ENCODE assay signal across 8 cellular contexts in the genomic region with DNA sequence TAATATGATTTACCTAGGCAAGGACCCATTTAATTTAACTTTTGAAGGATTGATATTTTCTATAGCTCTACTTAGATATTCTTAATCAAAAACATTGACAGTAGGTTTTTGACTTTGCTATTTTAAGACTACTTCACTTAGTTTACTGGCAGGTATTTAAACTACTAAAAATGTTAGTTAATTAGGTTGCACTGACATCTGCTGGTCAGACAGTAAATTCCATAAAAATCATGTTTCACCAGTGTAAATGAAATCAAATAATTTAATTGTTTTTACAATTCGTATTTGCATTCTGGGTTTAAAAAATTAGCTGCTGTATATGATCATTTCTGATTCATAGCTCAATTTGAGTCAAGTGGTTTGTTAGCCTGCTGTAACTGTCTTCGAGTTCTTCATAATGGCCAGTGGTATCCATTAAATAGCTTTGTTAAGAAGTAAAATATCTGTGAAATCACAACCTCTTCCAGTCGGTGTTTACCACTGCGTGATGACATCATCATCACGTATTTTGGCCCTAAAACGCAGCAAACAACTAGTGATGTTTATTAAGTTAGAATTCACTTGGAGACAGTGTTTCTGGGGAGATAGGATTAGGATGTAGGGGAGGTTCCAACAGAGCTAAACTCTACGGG. TPM values are rescaled to one million over a fixed set of nuclear protein-coding genes. Genes with fewer than 3 reads are reported as not detected.
DNase-seq lines count a peak whose midpoint lies in the region; ATAC-seq, FAIRE-seq and TF ChIP-seq lines count a peak whose summit lies in the region.

No MANE protein-coding gene starts in this region.

- no peaks in the 10 kb centered on the region for H3K9me3 ChIP-seq in CD4-positive, alpha-beta memory T cell (ENCODE audit: control insufficient read depth in 1 of 2, low read length in 2 of 2)
- H3K9me3 ChIP-seq in small intestine (ENCODE audit: control insufficient read depth, low read depth), result no peaks in the 10 kb centered on the region

- no peak overlapping the region for H3K4me3 Mint-ChIP-seq in CD4-positive, alpha-beta memory T cell
- H3K4me3 Mint-ChIP-seq in activated CD4-positive, alpha-beta T cell treated with anti-CD3 and anti-CD28 coated beads, Interleukin-2, amount 10 ng/mL, durations not matched to agents 24 days and 14 days, result no peak overlapping the region

- WGBS in small intestine, 3 donors, result 12 to 15% (median 15%) methylated on average over 7 of the region's 7 CpGs

- H3K9me3 Mint-ChIP-seq in CD4-positive, alpha-beta memory T cell, result no peaks in the 10 kb centered on the region
- H3K9me3 Mint-ChIP-seq in activated CD4-positive, alpha-beta T cell treated with anti-CD3 and anti-CD28 coated beads, Interleukin-2, amount 10 ng/mL, durations not matched to agents 24 days and 14 days, result no peaks in the 10 kb centered on the region

- no peak overlapping the region for H3K27ac ChIP-seq in CD4-positive, alpha-beta memory T cell (ENCODE audit: low read depth, low read length)
- H3K27ac ChIP-seq in foreskin keratinocyte (no peak overlapping the region), small intestine (ENCODE audit: low read depth in 1 of 2, low read length in 1 of 2) (no peak overlapping the region)

- H3K4me3 ChIP-seq in CD4-positive, alpha-beta memory T cell (ENCODE audit: low read length in 2 of 2), result no peak overlapping the region
- H3K4me3 ChIP-seq in small intestine (ENCODE audit: low read depth in 1 of 2, low read length in 2 of 2), result no peak overlapping the region

- no peaks in the 10 kb centered on the region for H3K36me3 ChIP-seq in CD4-positive, alpha-beta memory T cell (ENCODE audit: insufficient read depth, low read length)
- H3K36me3 ChIP-seq in small intestine (ENCODE audit: control insufficient read depth in 2 of 2, insufficient read depth in 2 of 2, low read length in 2 of 2), result no peaks in the 10 kb centered on the region

- FAIRE-seq in small intestine (lab: Jason Lieb, UNC), result peak; percentile 96

- peaks cover 0 to 2% of the 10 kb centered on the region in 2 donors for H3K27me3 Mint-ChIP-seq in CD4-positive, alpha-beta memory T cell
- H3K27me3 Mint-ChIP-seq in activated CD4-positive, alpha-beta T cell treated with anti-CD3 and anti-CD28 coated beads, Interleukin-2, amount 10 ng/mL, durations not matched to agents 24 days and 14 days, result peaks cover 2% of the 10 kb centered on the region

- TF ChIP-seq CTCF in foreskin keratinocyte (conservative IDR thresholded peaks at IDR 0.05), result peak; percentile 86

- POLR2A ChIA-PET in CD4-positive, alpha-beta memory T cell (lab: Charles Lee; ENCODE audit: partially characterized antibody), result interaction anchor here (0.6 kb wide), 1 partner anchor 375 kb away, joined by 4 read pairs; no protein-coding TSS in a partner anchor
- POLR2A ChIA-PET in HEK293T (lab: Yijun Ruan, JAX), result interaction anchor here (1.6 kb wide), 1 partner anchor 27 kb away, joined by 5 read pairs; the partner anchor contains the start of gene SLC30A7

- H3K4me1 Mint-ChIP-seq in CD4-positive, alpha-beta memory T cell, result peaks cover 0 to 1% (median 0%) of the 10 kb centered on the region in 4 donors
- no peaks in the 10 kb centered on the region for H3K4me1 Mint-ChIP-seq in activated CD4-positive, alpha-beta T cell treated with anti-CD3 and anti-CD28 coated beads, Interleukin-2, amount 10 ng/mL, durations not matched to agents 24 days and 14 days

- CTCF ChIA-PET in CD4-positive, alpha-beta memory T cell (lab: Charles Lee; ENCODE audit: partially characterized antibody), result interaction anchor here (0.8 to 3.7 kb wide), 44 partner anchors 8 to 1687 kb away, joined by 3 to 33 read pairs (median 4); partner anchors contain the start of genes AGL and EXTL2
- CTCF ChIA-PET in HEK293T (lab: Yijun Ruan, JAX), result interaction anchor here (0.6 to 3.5 kb wide), 10 partner anchors 15 to 414 kb away, joined by 3 to 27 read pairs (median 4); no protein-coding TSS in a partner anchor

- ATAC-seq in foreskin keratinocyte (peak; percentile 61), GM21515 (IDR thresholded peaks at IDR 0.05; ENCODE audit: unreplicated experiment) (no peak)

- no peak overlapping the region for H3K27ac Mint-ChIP-seq in CD4-positive, alpha-beta memory T cell
- H3K27ac Mint-ChIP-seq in activated CD4-positive, alpha-beta T cell treated with anti-CD3 and anti-CD28 coated beads, Interleukin-2, amount 10 ng/mL, durations not matched to agents 24 days and 14 days, result no peak overlapping the region

- H3K27me3 ChIP-seq in CD4-positive, alpha-beta memory T cell (ENCODE audit: insufficient read depth, low read length), result no peaks in the 10 kb centered on the region
- H3K27me3 ChIP-seq in foreskin keratinocyte, result peaks cover 3% of the 10 kb centered on the region
- H3K27me3 ChIP-seq in small intestine (ENCODE audit: control insufficient read depth in 2 of 2, insufficient read depth in 2 of 2, low read length in 2 of 2), result no peaks in the 10 kb centered on the region

- no peaks in the 10 kb centered on the region for H3K36me3 Mint-ChIP-seq in CD4-positive, alpha-beta memory T cell
- H3K36me3 Mint-ChIP-seq in activated CD4-positive, alpha-beta T cell treated with anti-CD3 and anti-CD28 coated beads, Interleukin-2, amount 10 ng/mL, durations not matched to agents 24 days and 14 days (ENCODE audit: low read depth), result no peaks in the 10 kb centered on the region

- intact Hi-C loops in CD4-positive, alpha-beta memory T cell (cut with micrococcal nuclease), result loop anchor here (1.0 to 10.0 kb wide), 4 partner anchors 334 to 1060 kb away; partner anchors contain the start of gene GPR88
- intact Hi-C loops in activated CD4-positive, alpha-beta T cell treated with anti-CD3 and anti-CD28 coated beads, Interleukin-2, amount 10 ng/mL, durations not matched to agents 24 days and 14 days (cut with micrococcal nuclease), result loop anchor here (1.0 to 5.0 kb wide), 5 partner anchors 262 to 1686 kb away; no protein-coding TSS in a partner anchor

- DNase-seq in CD4-positive, alpha-beta memory T cell, result peak in 4 of 5 donors; percentile 41 to 51 (median 45)
- DNase-seq in HEK293T (ENCODE audit: extremely low spot score) (peak; percentile 13), SK-N-DZ (ENCODE audit: low spot score) (peak; percentile 23), foreskin keratinocyte (peak in 1 of 2 donors; percentile 28), small intestine (peak; percentile 35), T-helper 9 cell (no peak)
- DNase-seq in activated CD4-positive, alpha-beta T cell treated with anti-CD3 and anti-CD28 coated beads, Interleukin-2, amount 10 ng/mL, durations not matched to agents 24 days and 14 days, result no peak

- H3K4me1 ChIP-seq in CD4-positive, alpha-beta memory T cell (ENCODE audit: insufficient read depth, low read length), result no peaks in the 10 kb centered on the region
- H3K4me1 ChIP-seq in foreskin keratinocyte (no peaks in the 10 kb centered on the region), small intestine (ENCODE audit: control insufficient read depth in 2 of 2, insufficient read depth in 1 of 2, low read depth in 1 of 2, low read length in 1 of 2) (no peaks in the 10 kb centered on the region)

TF ChIP-seq in HEK293T, 16 proteins besides CTCF, POLR2A, EP300 and RAD21:
- TF ChIP-seq HDGF (IDR thresholded peaks at IDR 0.05; ENCODE audit: borderline replicate concordance), result no peak
- TF ChIP-seq, protein P1, sequence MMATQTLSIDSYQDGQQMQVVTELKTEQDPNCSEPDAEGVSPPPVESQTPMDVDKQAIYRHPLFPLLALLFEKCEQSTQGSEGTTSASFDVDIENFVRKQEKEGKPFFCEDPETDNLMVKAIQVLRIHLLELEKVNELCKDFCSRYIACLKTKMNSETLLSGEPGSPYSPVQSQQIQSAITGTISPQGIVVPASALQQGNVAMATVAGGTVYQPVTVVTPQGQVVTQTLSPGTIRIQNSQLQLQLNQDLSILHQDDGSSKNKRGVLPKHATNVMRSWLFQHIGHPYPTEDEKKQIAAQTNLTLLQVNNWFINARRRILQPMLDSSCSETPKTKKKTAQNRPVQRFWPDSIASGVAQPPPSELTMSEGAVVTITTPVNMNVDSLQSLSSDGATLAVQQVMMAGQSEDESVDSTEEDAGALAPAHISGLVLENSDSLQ (IDR thresholded peaks at IDR 0.05), result no peak
- TF ChIP-seq TARDBP (IDR thresholded peaks at IDR 0.05), result no peak

RNA-seq across cellular contexts. Expression of gene EXTL2, which starts 26.2 kb away (rescaled TPM):
- 1 to 10 TPM; 2.5 to 4.2 TPM for total RNA-seq in CD4-positive, alpha-beta memory T cell
- 1 to 10 TPM; 1.5 to 2.6 TPM for polyA plus RNA-seq in CD4-positive, alpha-beta memory T cell
- 35.6 and 38.8 TPM in 2 replicates for polyA plus RNA-seq in SK-N-DZ (2014; cell fraction: cytosol; rRNA removed)
- polyA plus RNA-seq in SK-N-DZ (2014; cell fraction: nucleus; rRNA removed), result 43.7 TPM in 2 replicates
- total RNA-seq in foreskin keratinocyte, result 13.5 and 15.9 TPM in 2 replicates
- polyA plus RNA-seq in foreskin keratinocyte, result 7.2 and 7.7 TPM in 2 replicates
- polyA plus RNA-seq in small intestine, result 1 to 10 TPM; 1.3 to 5.2 (median 1.9) TPM
- total RNA-seq in activated CD4-positive, alpha-beta T cell treated with anti-CD3 and anti-CD28 coated beads, Interleukin-2, amount 10 ng/mL, durations not matched to agents 24 days and 14 days, result 2.7 and 2.9 TPM in 2 replicates

RNA-seq across cellular contexts. Expression of gene SLC30A7, which starts 27.4 kb away (rescaled TPM):
- total RNA-seq in CD4-positive, alpha-beta memory T cell, result 10 to 100 TPM; 54.9 TPM
- 10 to 100 TPM; 11.3 to 14.5 TPM for polyA plus RNA-seq in CD4-positive, alpha-beta memory T cell
- polyA plus RNA-seq in SK-N-DZ (2014; cell fraction: cytosol; rRNA removed), result 7.1 and 9.4 TPM in 2 replicates
- 5.7 and 8.3 TPM in 2 replicates for polyA plus RNA-seq in SK-N-DZ (2014; cell fraction: nucleus; rRNA removed)
- 29.4 and 36.5 TPM in 2 replicates for total RNA-seq in foreskin keratinocyte
- polyA plus RNA-seq in foreskin keratinocyte, result 4.2 and 4.3 TPM in 2 replicates
- polyA plus RNA-seq in small intestine, result 1 to 10 TPM; 2.0 to 5.9 (median 2.2) TPM
- 40.8 and 41.0 TPM in 2 replicates for total RNA-seq in activated CD4-positive, alpha-beta T cell treated with anti-CD3 and anti-CD28 coated beads, Interleukin-2, amount 10 ng/mL, durations not matched to agents 24 days and 14 days

Comparison
In these comparisons a context has a peak if more than half of its experiments do, and no peak if none do; other contexts are left out.
1. DNase-seq: peak in CD4-positive, alpha-beta memory T cell (4 of 5), HEK293T (single experiment), SK-N-DZ (single experiment) and small intestine (single experiment); none in T-helper 9 cell (single experiment) and activated CD4-positive, alpha-beta T cell treated with anti-CD3 and anti-CD28 coated beads, Interleukin-2, amount 10 ng/mL, durations not matched to agents 24 days and 14 days (single experiment).